ENCODE assay signal across 16 cellular contexts in genomic region chr3:39137991-39138803, GRCh38. TPM values are rescaled to one million over a fixed set of nuclear protein-coding genes. Genes with fewer than 3 reads are reported as not detected.
DNase-seq lines count a peak whose midpoint lies in the region; ATAC-seq and FAIRE-seq lines count a peak whose summit lies in the region.
"Had no signal": no experiment of that assay in that cellular context is flagged by ENCODE, and none has a peak within 500 bp of the region (broad histone marks: within the 10 kb centered on the region; RNA-seq: fewer than 3 reads in every experiment).

No MANE protein-coding gene starts in this region.

- H3K4me3 ChIP-seq in muscle layer of colon (ENCODE audit: low read depth in 1 of 2, low read length in 2 of 2), result no peak overlapping the region

- no peak overlapping the region for H3K4me3 Mint-ChIP-seq in activated naive CD8-positive, alpha-beta T cell treated with anti-CD3 and anti-CD28 coated beads for 36 hours

- no peaks in the 10 kb centered on the region for H3K27me3 Mint-ChIP-seq in activated naive CD8-positive, alpha-beta T cell treated with anti-CD3 and anti-CD28 coated beads for 36 hours

- no peaks in the 10 kb centered on the region for H3K9me3 ChIP-seq in muscle layer of colon (ENCODE audit: low read length)

- peak overlapping the region; percentile 42 for H3K27ac Mint-ChIP-seq in activated naive CD8-positive, alpha-beta T cell treated with anti-CD3 and anti-CD28 coated beads for 36 hours

- no peaks in the 10 kb centered on the region for H3K27me3 ChIP-seq in muscle layer of colon (ENCODE audit: control insufficient read depth in 1 of 2, insufficient read depth in 2 of 2, low read length in 2 of 2)

- ATAC-seq in left cardiac atrium (no peak), Right ventricle myocardium superior (ENCODE audit: poor library complexity) (no peak), HG02623 (IDR thresholded peaks at IDR 0.05; ENCODE audit: unreplicated experiment) (no peak)

- H3K36me3 ChIP-seq in muscle layer of colon (ENCODE audit: insufficient read depth, low read length), result peaks cover 26% of the 10 kb centered on the region

- intact Hi-C loops in left cardiac atrium (cut with DNase I), result no loop called here
- intact Hi-C loops in Right ventricle myocardium superior (cut with DNase I), result no loop called here

- peak overlapping the region; percentile 7 for H3K27ac ChIP-seq in muscle layer of colon (ENCODE audit: low read depth, low read length)

- peaks cover 14% of the 10 kb centered on the region for H3K36me3 Mint-ChIP-seq in activated naive CD8-positive, alpha-beta T cell treated with anti-CD3 and anti-CD28 coated beads for 36 hours

- no peak overlapping the region for H3K9ac ChIP-seq in muscle layer of colon (ENCODE audit: low read length)

- FAIRE-seq in urothelium cell line (lab: Jason Lieb, UNC), result peak; percentile 80
- FAIRE-seq: endometrium had no signal

- peaks cover 20% of the 10 kb centered on the region for H3K4me1 Mint-ChIP-seq in activated naive CD8-positive, alpha-beta T cell treated with anti-CD3 and anti-CD28 coated beads for 36 hours

- peak; percentile 21 for DNase-seq in left cardiac atrium
- DNase-seq in Right ventricle myocardium superior, result no peak
- DNase-seq in activated naive CD8-positive, alpha-beta T cell treated with anti-CD3 and anti-CD28 coated beads for 36 hours, result no peak
- DNase-seq in urothelium cell line (ENCODE audit: low spot score), result no peak
- DNase-seq in cerebellar nuclear complex (lab: John Stamatoyannopoulos, UW), result no peak
- DNase-seq in cortex of kidney (lab: John Stamatoyannopoulos, UW), result no peak
- DNase-seq: activated T-cell treated with anti-CD3 and anti-CD28 coated beads, Interleukin-2, amount 50 U/mL, for 48 hours; DMS53; foreskin melanocyte; GOT3; NCI-H1092 had no signal

- no peaks in the 10 kb centered on the region for H3K9me3 Mint-ChIP-seq in activated naive CD8-positive, alpha-beta T cell treated with anti-CD3 and anti-CD28 coated beads for 36 hours

- peaks cover 31% of the 10 kb centered on the region for H3K4me1 ChIP-seq in muscle layer of colon (ENCODE audit: insufficient read depth, low read length)

RNA-seq across cellular contexts. Expression of gene CSRNP1, which starts 15.2 kb away (rescaled TPM):
- total RNA-seq in left cardiac atrium (10 to 100 TPM; 20.5 to 41.6 TPM), Right ventricle myocardium superior (11.4 TPM)
- total RNA-seq in activated naive CD8-positive, alpha-beta T cell treated with anti-CD3 and anti-CD28 coated beads for 36 hours, result 10 to 100 TPM; 53.4 to 54.8 TPM

RNA-seq across cellular contexts. Expression of gene TTC21A, which starts 30.7 kb away (rescaled TPM):
- total RNA-seq in left cardiac atrium (1 to 10 TPM; 1.8 to 2.5 TPM), Right ventricle myocardium superior (2.0 TPM)
- under 1 TPM; 0.42 to 0.78 TPM for total RNA-seq in activated naive CD8-positive, alpha-beta T cell treated with anti-CD3 and anti-CD28 coated beads for 36 hours

RNA-seq across cellular contexts. Expression of gene GORASP1, which starts 30.8 kb away (rescaled TPM):
- total RNA-seq in left cardiac atrium (10 to 100 TPM; 39.0 to 49.1 TPM), Right ventricle myocardium superior (48.4 TPM)
- total RNA-seq in activated naive CD8-positive, alpha-beta T cell treated with anti-CD3 and anti-CD28 coated beads for 36 hours, result 10 to 100 TPM; 11.5 to 11.9 TPM

RNA-seq across cellular contexts. Expression of gene XIRP1, which starts 54.2 kb away (rescaled TPM):
- 100 to 1,000 TPM; 160 to 242 TPM for total RNA-seq in left cardiac atrium
- total RNA-seq in Right ventricle myocardium superior, result 249 TPM
- under 1 TPM; 0.66 to 0.91 TPM for total RNA-seq in activated naive CD8-positive, alpha-beta T cell treated with anti-CD3 and anti-CD28 coated beads for 36 hours
- total RNA-seq: lung microvascular endothelial cell, osteocyte had no signal
